In genomic region chr20:39850821-39851330, GRCh38 we compare ENCODE assay signal across 18 cellular contexts.
DNase-seq lines count a peak whose midpoint lies in the region; ATAC-seq and TF ChIP-seq lines count a peak whose summit lies in the region.
"Had no signal": no experiment of that assay in that cellular context is flagged by ENCODE, and none has a peak within 500 bp of the region (broad histone marks: within the 10 kb centered on the region; RNA-seq: fewer than 3 reads in every experiment).

No MANE protein-coding gene starts in this region.

- TF ChIP-seq CTCF in OCI-LY3 (IDR thresholded peaks at IDR 0.05; ENCODE audit: low read depth, low read length) = no peak
- TF ChIP-seq CTCF in fibroblast of lung (conservative IDR thresholded peaks at IDR 0.05 in 1 of 2, IDR thresholded peaks at IDR 0.05 in 1 of 2; ENCODE audit: low read depth in 1 of 2, low read length in 2 of 2) = no peak

- no peak overlapping the region for H3K23ac ChIP-seq in trophoblast cell (ENCODE audit: low read length)

- H3K4me2 ChIP-seq in OCI-LY3 (ENCODE audit: low read length) (peak overlapping the region; percentile 5), fibroblast of lung (ENCODE audit: extremely low read depth, insufficient read depth, low read length) (peak overlapping the region; percentile 36), trophoblast cell (ENCODE audit: low read length) (no peak overlapping the region)
- H3K4me2 ChIP-seq: BLaER1 had no signal

- H3K4me3 ChIP-seq in OCI-LY3 (ENCODE audit: low read length) (no peak overlapping the region), fibroblast of lung (replicated peaks in 1 of 4; ENCODE audit: control extremely low read depth in 1 of 4, insufficient read depth in 1 of 4, low read depth in 3 of 4, low read length in 4 of 4) (no peak overlapping the region), trophoblast cell (ENCODE audit: low read depth, low read length) (no peak overlapping the region)
- H3K4me3 ChIP-seq: BLaER1, lung, upper lobe of left lung had no signal

- H4K91ac ChIP-seq in trophoblast cell (ENCODE audit: low read depth, low read length) = peak overlapping the region; percentile 8

- H2BK12ac ChIP-seq in trophoblast cell (ENCODE audit: low read length) = no peak overlapping the region

- no peaks in the 10 kb centered on the region for H3K79me1 ChIP-seq in trophoblast cell (ENCODE audit: low read length)

- H3K36me3 ChIP-seq in OCI-LY3 (replicated peaks; ENCODE audit: low read depth, low read length) (no peaks in the 10 kb centered on the region), fibroblast of lung (ENCODE audit: control insufficient read depth, insufficient read depth, low read length) (no peaks in the 10 kb centered on the region), trophoblast cell (ENCODE audit: control insufficient read depth in 1 of 2, insufficient read depth in 2 of 2, low read length in 2 of 2) (no peaks in the 10 kb centered on the region)
- H3K36me3 ChIP-seq: BLaER1, upper lobe of left lung had no signal

- no peak for ATAC-seq in HG02884 (IDR thresholded peaks at IDR 0.05; ENCODE audit: unreplicated experiment)
- ATAC-seq: activated CD4-positive, CD25-positive, alpha-beta regulatory T cell treated with anti-CD3 and anti-CD28 coated beads, Interleukin-2, amount 50 U/mL, for 24 hours had no signal

- no peak overlapping the region for H3K4ac ChIP-seq in trophoblast cell (ENCODE audit: low read depth, low read length)

- H4K8ac ChIP-seq in trophoblast cell (ENCODE audit: low read depth, low read length) = no peak overlapping the region

- H4K12ac ChIP-seq in trophoblast cell (ENCODE audit: low read depth, low read length) = no peak overlapping the region

- H2BK120ac ChIP-seq in trophoblast cell (ENCODE audit: insufficient read depth, low read length, poor library complexity) = no peak overlapping the region

- in situ Hi-C loops in G401 (cut with HindIII; ENCODE audit: low sequenced_read_pairs) = no loop called here

- H2AFZ ChIP-seq in OCI-LY3 (ENCODE audit: low read depth, low read length) = peak overlapping the region; percentile 90
- peak overlapping the region; percentile 43 for H2AFZ ChIP-seq in fibroblast of lung (ENCODE audit: low read length)
- H2AFZ ChIP-seq in trophoblast cell (ENCODE audit: insufficient read depth, low read length, poor library complexity) = no peak overlapping the region

- H3K9me3 ChIP-seq in OCI-LY3 (ENCODE audit: insufficient read depth, low read length) (no peaks in the 10 kb centered on the region), fibroblast of lung (ENCODE audit: control insufficient read depth, insufficient read depth, low read depth, low read length) (no peaks in the 10 kb centered on the region), trophoblast cell (ENCODE audit: insufficient read depth, low read depth, low read length) (no peaks in the 10 kb centered on the region)
- H3K9me3 ChIP-seq: BLaER1, upper lobe of left lung had no signal

- no peak overlapping the region for H3K14ac ChIP-seq in trophoblast cell (ENCODE audit: low read length)

- H3K27me3 ChIP-seq in OCI-LY3 (ENCODE audit: low read depth, low read length) (no peaks in the 10 kb centered on the region), fibroblast of lung (ENCODE audit: control insufficient read depth, insufficient read depth, low read length) (no peaks in the 10 kb centered on the region), trophoblast cell (ENCODE audit: insufficient read depth, low read length) (no peaks in the 10 kb centered on the region)
- H3K27me3 ChIP-seq: BLaER1, upper lobe of left lung had no signal

- no peak overlapping the region for H2BK5ac ChIP-seq in trophoblast cell (ENCODE audit: low read depth, low read length, poor library complexity)

- H3K9ac ChIP-seq in OCI-LY3 (ENCODE audit: low read length) = no peak overlapping the region; the same call in 1 of the 2 replicates
- H3K9ac ChIP-seq in fibroblast of lung (ENCODE audit: insufficient read depth, low read length) = no peak overlapping the region
- H3K9ac ChIP-seq in trophoblast cell (ENCODE audit: low read length) = no peak overlapping the region
- H3K9ac ChIP-seq: BLaER1 had no signal

- H2AK5ac ChIP-seq in trophoblast cell (ENCODE audit: low read length) = no peak overlapping the region

- peaks cover 35% of the 10 kb centered on the region for H3K4me1 ChIP-seq in OCI-LY3 (ENCODE audit: low read length)
- H3K4me1 ChIP-seq in fibroblast of lung (ENCODE audit: control insufficient read depth, extremely low read depth, insufficient read depth, low read length) = peaks cover 34% of the 10 kb centered on the region
- peaks cover 0 to 12% of the 10 kb centered on the region in 2 experiments for H3K4me1 ChIP-seq in trophoblast cell (ENCODE audit: control insufficient read depth in 1 of 2, insufficient read depth in 2 of 2, low read length in 2 of 2)
- H3K4me1 ChIP-seq: BLaER1 had no signal

- WGBS in trophoblast cell (ENCODE audit: extremely low coverage, insufficient coverage, insufficient read length) = no CpG with 5 or more reads among the region's 5 CpGs

- H4K20me1 ChIP-seq in OCI-LY3 (ENCODE audit: insufficient read depth, low read length) (no peaks in the 10 kb centered on the region), fibroblast of lung (ENCODE audit: control insufficient read depth, extremely low read depth, insufficient read depth, low read length) (no peaks in the 10 kb centered on the region)
- H4K20me1 ChIP-seq: BLaER1 had no signal

- H3K18ac ChIP-seq in trophoblast cell (ENCODE audit: low read length) = no peak overlapping the region

- DNase-seq in DMS 273 (lab: John Stamatoyannopoulos, UW; ENCODE audit: unreplicated experiment) (peak; percentile 34), fibroblast of lung (ENCODE audit: low read depth in 2 of 2) (peak in 1 of 2 donors; percentile 56), trophoblast cell (no peak), G401 (ENCODE audit: low spot score) (no peak), RKO (ENCODE audit: low spot score) (no peak)
- no peak for DNase-seq in stimulated activated naive CD4-positive, alpha-beta T cell treated with Interleukin-2 at 50 U/mL for 16 hours (lab: John Stamatoyannopoulos, UW)
- DNase-seq: activated CD8-positive, alpha-beta memory T cell treated with anti-CD3 and anti-CD28 coated beads, Interleukin-2, amount 50 U/mL, for 4 hours; activated naive CD8-positive, alpha-beta T cell treated with anti-CD3 and anti-CD28 coated beads for 36 hours; cerebellar nuclear complex; erythroblast; occipital lobe; SW 1271 had no signal

- peak overlapping the region; percentile 21 for H3K27ac ChIP-seq in OCI-LY3 (ENCODE audit: low read length)
- H3K27ac ChIP-seq in fibroblast of lung (ENCODE audit: insufficient read depth, low read length) = no peak overlapping the region
- H3K27ac ChIP-seq in trophoblast cell (ENCODE audit: low read depth, low read length) = no peak overlapping the region
- H3K27ac ChIP-seq: BLaER1, upper lobe of left lung had no signal

- H3K79me2 ChIP-seq in OCI-LY3 (ENCODE audit: low read length) (no peaks in the 10 kb centered on the region), fibroblast of lung (ENCODE audit: control insufficient read depth, insufficient read depth, low read length) (no peaks in the 10 kb centered on the region), trophoblast cell (ENCODE audit: control insufficient read depth, insufficient read depth, low read length, poor library complexity) (no peaks in the 10 kb centered on the region)
